8 cellular contexts compared by ENCODE assay signal in genomic region chr9:111957856-111958631, GRCh38.
DNase-seq lines count a peak whose midpoint lies in the region; ATAC-seq, FAIRE-seq and TF ChIP-seq lines count a peak whose summit lies in the region.

No MANE protein-coding gene starts in this region.

- TF ChIP-seq CTCF in K562 (IDR thresholded peaks at IDR 0.05 in 2 of 3, conservative IDR thresholded peaks at IDR 0.05 in 1 of 3; ENCODE audit: insufficient read depth in 2 of 3, low read depth in 1 of 3, low read length in 3 of 3) (no peak), ovary (IDR thresholded peaks at IDR 0.05) (no peak)

- intact Hi-C loops in K562 (cut with micrococcal nuclease) (no loop called here), ovary (cut with DNase I) (no loop called here)

- H3K27ac ChIP-seq in K562 (ENCODE audit: extremely low read depth, low read depth, low read length): no peak overlapping the region
- H3K27ac ChIP-seq in ovary: no peak overlapping the region

- H3K27me3 ChIP-seq in K562 (ENCODE audit: control insufficient read depth in 2 of 2, insufficient read depth in 2 of 2, low read length in 2 of 2) (no peaks in the 10 kb centered on the region), ovary (no peaks in the 10 kb centered on the region)

- no peak overlapping the region for H3K9ac ChIP-seq in K562 (ENCODE audit: insufficient read depth in 1 of 2, low read depth in 2 of 2, low read length in 2 of 2)

- DNase-seq in DMS 273 (lab: John Stamatoyannopoulos, UW; ENCODE audit: unreplicated experiment) (peak; percentile 58), H54 (ENCODE audit: insufficient read length, low spot score) (peak; percentile 46), NOMO-1 treated with dmso at 0.1 percent for 144 hours (lab: John Stamatoyannopoulos, UW; ENCODE audit: unreplicated experiment) (peak; percentile 54), K562 (ENCODE audit: extremely low read depth in 1 of 4, low spot score in 3 of 4) (no peak), medulla oblongata (ENCODE audit: extremely low spot score) (peak; percentile 37), HT-29 (ENCODE audit: low spot score) (no peak), ovary (no peak)

- no peak for TF ChIP-seq EP300 in K562 (IDR thresholded peaks at IDR 0.05; ENCODE audit: low read length)
- TF ChIP-seq EP300 in ovary (IDR thresholded peaks at IDR 0.05): no peak

- no peak overlapping the region for H2AFZ ChIP-seq in K562 (ENCODE audit: low read depth, low read length)

- ATAC-seq in K562: no peak
- no peak for ATAC-seq in GM19467 (IDR thresholded peaks at IDR 0.05; ENCODE audit: unreplicated experiment)

- no TSS peak for BruUV-seq in K562 (replicated peaks; lab: Mats Ljungman, UMichigan)

- no peak overlapping the region; the same call in 1 of the 2 replicates for H3K4me2 ChIP-seq in K562 (ENCODE audit: insufficient read depth, low read length)

- no peaks in the 10 kb centered on the region for H4K20me1 ChIP-seq in K562 (replicated peaks; ENCODE audit: control insufficient read depth, insufficient read depth, low read length)

- POLR2A ChIA-PET in K562 (lab: Yijun Ruan, JAX): no interaction called here

- H3K36me3 ChIP-seq in K562 (ENCODE audit: control insufficient read depth, insufficient read depth, low read length) (no peaks in the 10 kb centered on the region), ovary (no peaks in the 10 kb centered on the region)

- TF ChIP-seq POLR2A in H54 (IDR thresholded peaks at IDR 0.05; ENCODE audit: low read depth, low read length) (no peak), K562 (conservative IDR thresholded peaks at IDR 0.05) (no peak), ovary (IDR thresholded peaks at IDR 0.05) (no peak)

- CTCF ChIA-PET in K562 (lab: Yijun Ruan, JAX; ENCODE audit: low intra/inter-chr PET ratio): no interaction called here

- peaks cover 4 to 20% of the 10 kb centered on the region in 2 experiments; a peak in 3 of 5 replicates for H3K4me1 ChIP-seq in K562 (replicated peaks in 1 of 2; ENCODE audit: control insufficient read depth in 2 of 2, insufficient read depth in 2 of 2, low read length in 2 of 2)
- H3K4me1 ChIP-seq in ovary (ENCODE audit: insufficient read depth): peaks cover 2% of the 10 kb centered on the region

- H3K9me3 ChIP-seq in K562 (replicated peaks; ENCODE audit: control insufficient read depth, insufficient read depth, low read depth, low read length) (no peaks in the 10 kb centered on the region), ovary (no peaks in the 10 kb centered on the region)

- no peak overlapping the region for H3K4me3 ChIP-seq in K562
- no peak overlapping the region for H3K4me3 ChIP-seq in ovary

- no peak for TF ChIP-seq RAD21 in K562 (CRISPR knock-in tag; conservative IDR thresholded peaks at IDR 0.05 in 1 of 2, IDR thresholded peaks at IDR 0.05 in 1 of 2)

- H3K79me2 ChIP-seq in K562 (ENCODE audit: control insufficient read depth, insufficient read depth, low read length): no peaks in the 10 kb centered on the region

- in situ Hi-C loops in K562 (cut with MboI): no loop called here

- H3K9me1 ChIP-seq in K562 (ENCODE audit: control insufficient read depth, insufficient read depth, low read length): no peaks in the 10 kb centered on the region

- FAIRE-seq in H54 (lab: Jason Lieb, UNC) (peak; percentile 98), K562 (lab: Jason Lieb, UNC) (peak; percentile 51)

- 23% methylated on average over 3 of the region's 3 CpGs for WGBS in K562 (ENCODE audit: insufficient coverage, low coverage, missing lambda C conversion rate)
- WGBS in ovary, 3 donors: 1 to 4% (median 2%) methylated on average over 3 of the region's 3 CpGs

TF ChIP-seq in K562, 482 proteins besides CTCF, POLR2A, EP300 and RAD21:
- TF ChIP-seq THRAP3 (IDR thresholded peaks at IDR 0.05; ENCODE audit: borderline replicate concordance) (no peak), CEBPB (tag; IDR thresholded peaks at IDR 0.05) (peak; percentile 40), ZNF3 (CRISPR knock-in tag; IDR thresholded peaks at IDR 0.05) (no peak), ELK1 (CRISPR knock-in tag; IDR thresholded peaks at IDR 0.05) (no peak), BACH1 (tag; IDR thresholded peaks at IDR 0.05) (no peak), BHLHE40 (IDR thresholded peaks at IDR 0.05; ENCODE audit: low read length) (no peak), ELF1 (tag; IDR thresholded peaks at IDR 0.05) (no peak), LEF1 (IDR thresholded peaks at IDR 0.05) (no peak), ZNF512 (tag; IDR thresholded peaks at IDR 0.05) (peak; percentile 91), BRD4 (IDR thresholded peaks at IDR 0.05) (no peak), HOXB6 (CRISPR knock-in tag; IDR thresholded peaks at IDR 0.05; ENCODE audit: borderline replicate concordance) (no peak), CEBPG (CRISPR knock-in tag; IDR thresholded peaks at IDR 0.05) (peak; percentile 14; the same call in 1 of the 2 replicates), CEBPG (tag; conservative IDR thresholded peaks at IDR 0.05 in 1 of 2, IDR thresholded peaks at IDR 0.05 in 1 of 2) (0 out of 4 replicates have a peak, but pooled peaks of 1 of the 2 experiments have one; percentile 15), ZHX1 (conservative IDR thresholded peaks at IDR 0.05; ENCODE audit: low read length) (no peak), KLF16 (IDR thresholded peaks at IDR 0.05) (no peak), CEBPZ (IDR thresholded peaks at IDR 0.05; ENCODE audit: borderline replicate concordance, low read depth, low read length) (no peak), SMARCA5 (IDR thresholded peaks at IDR 0.05) (no peak), RHOXF2B (CRISPR knock-in tag; conservative IDR thresholded peaks at IDR 0.05) (no peak), NR2C2 (CRISPR knock-in tag; IDR thresholded peaks at IDR 0.05) (no peak), NR2C2 (tag; IDR thresholded peaks at IDR 0.05) (no peak)

Comparison
In these comparisons a context has a peak if more than half of its experiments do, and no peak if none do; other contexts are left out.
1. DNase-seq: peak in DMS 273 (single experiment), H54 (single experiment), NOMO-1 treated with dmso at 0.1 percent for 144 hours (single experiment) and medulla oblongata (single experiment); none in K562 (0 of 4), HT-29 (single experiment) and ovary (0 of 5).